In genomic region chr12:83823386-83824045, GRCh38 we compare ENCODE assay signal across 8 cellular contexts.
DNase-seq lines count a peak whose midpoint lies in the region; ATAC-seq, FAIRE-seq and TF ChIP-seq lines count a peak whose summit lies in the region.

No MANE protein-coding gene starts in this region.

- POLR2A ChIA-PET in AG04449 (lab: Yijun Ruan, JAX), result no interaction called here
- POLR2A ChIA-PET in activated CD4-positive, alpha-beta T cell treated with anti-CD3 and anti-CD28 coated beads, Interleukin-2, amount 10 ng/mL, durations not matched to agents 7 days and 5 days (lab: Charles Lee), result no interaction called here

- H3K27me3 Mint-ChIP-seq in activated CD4-positive, alpha-beta T cell treated with anti-CD3 and anti-CD28 coated beads, Interleukin-2, amount 10 ng/mL, durations not matched to agents 7 days and 5 days, result no peaks in the 10 kb centered on the region
- H3K27me3 Mint-ChIP-seq in stimulated activated naive CD8-positive, alpha-beta T cell treated with anti-CD3 and anti-CD28 coated beads, Interleukin-15, amount 100 ng/mL, for 72 hours, result no peaks in the 10 kb centered on the region

- H3K9me3 ChIP-seq in MG63, result no peaks in the 10 kb centered on the region

- FAIRE-seq in GM12891 (lab: Jason Lieb, UNC), result peak; percentile 77

- no peak overlapping the region for H3K4me3 Mint-ChIP-seq in activated CD4-positive, alpha-beta T cell treated with anti-CD3 and anti-CD28 coated beads, Interleukin-2, amount 10 ng/mL, durations not matched to agents 7 days and 5 days
- no peak overlapping the region for H3K4me3 Mint-ChIP-seq in stimulated activated naive CD8-positive, alpha-beta T cell treated with anti-CD3 and anti-CD28 coated beads, Interleukin-15, amount 100 ng/mL, for 72 hours

- no peak for DNase-seq in AG04449 (ENCODE audit: low read depth, low spot score)
- DNase-seq in GM12891 (ENCODE audit: insufficient read length, low spot score), result no peak
- DNase-seq in MG63, result peak; percentile 2
- peak; percentile 26 for DNase-seq in activated CD4-positive, alpha-beta T cell treated with anti-CD3 and anti-CD28 coated beads, Interleukin-2, amount 10 ng/mL, durations not matched to agents 7 days and 5 days
- peak; percentile 40 for DNase-seq in iPS DF 19.7 (ENCODE audit: low read depth, low spot score)
- DNase-seq in stimulated activated naive CD8-positive, alpha-beta T cell treated with anti-CD3 and anti-CD28 coated beads, Interleukin-15, amount 100 ng/mL, for 72 hours, result peak in 1 of 2 donors; percentile 23
- no peak for DNase-seq in cerebellum (ENCODE audit: low spot score)

- no peaks in the 10 kb centered on the region for H3K4me1 Mint-ChIP-seq in activated CD4-positive, alpha-beta T cell treated with anti-CD3 and anti-CD28 coated beads, Interleukin-2, amount 10 ng/mL, durations not matched to agents 7 days and 5 days
- no peaks in the 10 kb centered on the region for H3K4me1 Mint-ChIP-seq in stimulated activated naive CD8-positive, alpha-beta T cell treated with anti-CD3 and anti-CD28 coated beads, Interleukin-15, amount 100 ng/mL, for 72 hours

- no peak overlapping the region for H3K27ac Mint-ChIP-seq in activated CD4-positive, alpha-beta T cell treated with anti-CD3 and anti-CD28 coated beads, Interleukin-2, amount 10 ng/mL, durations not matched to agents 7 days and 5 days
- H3K27ac Mint-ChIP-seq in stimulated activated naive CD8-positive, alpha-beta T cell treated with anti-CD3 and anti-CD28 coated beads, Interleukin-15, amount 100 ng/mL, for 72 hours, result no peak overlapping the region

- H3K4me3 ChIP-seq in AG04449 (ENCODE audit: low read depth, low read length), result no peak overlapping the region
- no peak overlapping the region for H3K4me3 ChIP-seq in MG63

- no peaks in the 10 kb centered on the region for H3K36me3 ChIP-seq in MG63

- peak; percentile 2 for TF ChIP-seq CTCF in AG04449 (IDR thresholded peaks at IDR 0.05; ENCODE audit: insufficient read depth, low read length, missing control alignments)

- no peaks in the 10 kb centered on the region for H3K36me3 Mint-ChIP-seq in activated CD4-positive, alpha-beta T cell treated with anti-CD3 and anti-CD28 coated beads, Interleukin-2, amount 10 ng/mL, durations not matched to agents 7 days and 5 days (ENCODE audit: low read depth)

- peak; percentile 91 for ATAC-seq in HG02588 (IDR thresholded peaks at IDR 0.05; ENCODE audit: unreplicated experiment)
- ATAC-seq in stimulated activated naive CD8-positive, alpha-beta T cell treated with anti-CD3 and anti-CD28 coated beads, Interleukin-15, amount 100 ng/mL, for 72 hours, result peak; percentile 43

- CTCF ChIA-PET in AG04449 (lab: Yijun Ruan, JAX), result interaction anchor here (1.1 to 5.2 kb wide), 2 partner anchors 384 to 572 kb away, joined by 4 to 39 read pairs; no protein-coding TSS in a partner anchor
- CTCF ChIA-PET in activated CD4-positive, alpha-beta T cell treated with anti-CD3 and anti-CD28 coated beads, Interleukin-2, amount 10 ng/mL, durations not matched to agents 7 days and 5 days (lab: Charles Lee), result interaction anchor here (1.3 to 1.8 kb wide), 2 partner anchors 1137 to 1138 kb away, joined by 3 to 9 read pairs; partner anchors contain the start of gene TMTC2

- no peaks in the 10 kb centered on the region for H3K9me3 Mint-ChIP-seq in activated CD4-positive, alpha-beta T cell treated with anti-CD3 and anti-CD28 coated beads, Interleukin-2, amount 10 ng/mL, durations not matched to agents 7 days and 5 days
- no peaks in the 10 kb centered on the region for H3K9me3 Mint-ChIP-seq in stimulated activated naive CD8-positive, alpha-beta T cell treated with anti-CD3 and anti-CD28 coated beads, Interleukin-15, amount 100 ng/mL, for 72 hours

- H3K27me3 ChIP-seq in MG63, result no peaks in the 10 kb centered on the region

- TF ChIP-seq POLR2A in GM12891 (IDR thresholded peaks at IDR 0.05; ENCODE audit: low read depth, low read length), result no peak

TF ChIP-seq in GM12891, 5 proteins besides CTCF, POLR2A, EP300 and RAD21:
- TF ChIP-seq SPI1 (IDR thresholded peaks at IDR 0.05; ENCODE audit: low read depth, low read length) (no peak), POU2F2 (IDR thresholded peaks at IDR 0.05; ENCODE audit: low read depth, low read length) (no peak), POLR2AphosphoS5 (IDR thresholded peaks at IDR 0.05; ENCODE audit: low read depth, low read length) (no peak), PAX5 (IDR thresholded peaks at IDR 0.05; ENCODE audit: insufficient read depth, low read length, severe bottlenecking) (no peak), TAF1 (IDR thresholded peaks at IDR 0.05; ENCODE audit: low read depth, low read length) (no peak)

Comparison
In these comparisons a context has a peak if more than half of its experiments do, and no peak if none do; other contexts are left out.
1. DNase-seq: peak in MG63 (single experiment), activated CD4-positive, alpha-beta T cell treated with anti-CD3 and anti-CD28 coated beads, Interleukin-2, amount 10 ng/mL, durations not matched to agents 7 days and 5 days (single experiment) and iPS DF 19.7 (single experiment); none in AG04449 (single experiment), GM12891 (single experiment) and cerebellum (single experiment).